In genomic region chr7:128837521-128837921, GRCh38 we compare ENCODE assay signal across 17 cellular contexts. TPM values are rescaled to one million over a fixed set of nuclear protein-coding genes. Genes with fewer than 3 reads are reported as not detected.
"Had no signal": no experiment of that assay in that cellular context is flagged by ENCODE, and none has a peak within 500 bp of the region (broad histone marks: within the 10 kb centered on the region; RNA-seq: fewer than 3 reads in every experiment).

No MANE protein-coding gene starts in this region.

- ATAC-seq: activated naive CD4-positive, alpha-beta T cell treated with anti-CD3 and anti-CD28 coated beads, Interleukin-2, amount 50 U/mL, for 72 hours; right lobe of liver; stimulated activated naive CD8-positive, alpha-beta T cell treated with anti-CD3 and anti-CD28 coated beads, Interleukin-15, Interleukin-2, amounts not matched to agents 100 U/mL and 50 U/mL, for 24 hours had no signal

- H3K9me3 ChIP-seq: right lobe of liver, thoracic aorta, uterus had no signal

- DNase-seq: activated CD4-positive, alpha-beta T cell treated with anti-CD3 and anti-CD28 coated beads, Interleukin-2, amount 50 U/mL, for 1 hour; activated effector memory CD4-positive, alpha-beta T cell treated with anti-CD3 and anti-CD28 coated beads, Interleukin-2, amount 50 U/mL, for 16 hours; activated T-cell treated with anti-CD3 and anti-CD28 coated beads, Interleukin-2, amount 50 U/mL, for 24 hours; kidney glomerular epithelial cell; naive B cell; stimulated activated CD4-positive, alpha-beta T cell treated with anti-CD3 and anti-CD28 coated beads, Interleukin-12 subunit alpha, Interleukin-12 subunit beta, amount 100 ng/mL, for 4 hours; stimulated activated CD4-positive, alpha-beta T cell treated with anti-CD3 and anti-CD28 coated beads, Interleukin-2, amount 100 ng/mL, for 48 hours; stimulated activated naive CD8-positive, alpha-beta T cell treated with anti-CD3 and anti-CD28 coated beads, Interleukin-15, Interleukin-2, amounts not matched to agents 100 U/mL and 50 U/mL, for 24 hours had no signal

- H3K36me3 ChIP-seq: right lobe of liver, uterus had no signal

- H3K4me3 ChIP-seq: hepatocyte, lung, right lobe of liver, thoracic aorta, uterus had no signal

- FAIRE-seq: colon, frontal cortex had no signal

- H3K4me1 ChIP-seq: right lobe of liver had no signal

- H3K4me3 Mint-ChIP-seq: activated T-cell treated with anti-CD3 and anti-CD28 coated beads, Interleukin-2, amount 50 U/mL, for 24 hours; naive B cell had no signal

- H3K4me2 ChIP-seq: hepatocyte had no signal

- H3K27me3 ChIP-seq: hepatocyte, right lobe of liver, uterus had no signal

- H3K27ac ChIP-seq: hepatocyte, right lobe of liver had no signal

- H3K36me3 Mint-ChIP-seq: activated naive CD4-positive, alpha-beta T cell treated with anti-CD3 and anti-CD28 coated beads, Interleukin-2, amount 50 U/mL, for 72 hours; naive B cell had no signal

- H3K9me3 Mint-ChIP-seq: activated naive CD4-positive, alpha-beta T cell treated with anti-CD3 and anti-CD28 coated beads, Interleukin-2, amount 50 U/mL, for 72 hours; activated T-cell treated with anti-CD3 and anti-CD28 coated beads, Interleukin-2, amount 50 U/mL, for 24 hours; naive B cell had no signal

- H2AFZ ChIP-seq: hepatocyte had no signal

- H3K27ac Mint-ChIP-seq: activated naive CD4-positive, alpha-beta T cell treated with anti-CD3 and anti-CD28 coated beads, Interleukin-2, amount 50 U/mL, for 72 hours; activated T-cell treated with anti-CD3 and anti-CD28 coated beads, Interleukin-2, amount 50 U/mL, for 24 hours; naive B cell had no signal

RNA-seq across cellular contexts. Expression of gene FLNC, which starts 7.3 kb away (rescaled TPM):
- total RNA-seq: T-helper 2 cell treated with Interferon-gamma antibody and Interleukin-4, amounts not matched to agents 100 ng/mL and 5 ng/mL, for 36 hours had no signal
